ENCODE assay signal across 14 cellular contexts in genomic region chr4:13088726-13089658, GRCh38.
DNase-seq lines count a peak whose midpoint lies in the region; ATAC-seq and TF ChIP-seq lines count a peak whose summit lies in the region.
"Had no signal": no experiment of that assay in that cellular context is flagged by ENCODE, and none has a peak within 500 bp of the region (broad histone marks: within the 10 kb centered on the region; RNA-seq: fewer than 3 reads in every experiment).

No MANE protein-coding gene starts in this region.

- peak; percentile 28 for DNase-seq in astrocyte of the cerebellum (ENCODE audit: low read depth)
- peak; percentile 40 for DNase-seq in inferior parietal cortex (ENCODE audit: extremely low spot score)
- no peak for DNase-seq in NCI-H82 (lab: John Stamatoyannopoulos, UW)
- DNase-seq: activated CD8-positive, alpha-beta memory T cell treated with anti-CD3 and anti-CD28 coated beads for 24 hours; NCI-H2171; pancreas; stimulated activated CD4-positive, alpha-beta T cell treated with anti-CD3 and anti-CD28 coated beads, Interleukin-15, amount 100 ng/mL, for 24 hours; upper lobe of left lung had no signal

- H3K27me3 ChIP-seq in HUES64 (ENCODE audit: insufficient read depth, low read length), result no peaks in the 10 kb centered on the region
- H3K27me3 ChIP-seq in subcutaneous abdominal adipose tissue (ENCODE audit: control insufficient read depth in 5 of 5, insufficient read depth in 4 of 5, low read length in 5 of 5), result no peaks in the 10 kb centered on the region
- H3K27me3 ChIP-seq: pancreas, upper lobe of left lung had no signal

- H3K4me3 ChIP-seq in HUES64 (ENCODE audit: low read length) (no peak overlapping the region), astrocyte of the cerebellum (ENCODE audit: low read depth, low read length) (no peak overlapping the region), subcutaneous abdominal adipose tissue (ENCODE audit: low read depth in 1 of 5, low read length in 5 of 5) (no peak overlapping the region)
- H3K4me3 ChIP-seq: mucosa of descending colon, pancreas, SK-N-MC, upper lobe of left lung had no signal

- H3K9me3 ChIP-seq in HUES64 (ENCODE audit: insufficient read depth, low read depth, low read length), result no peaks in the 10 kb centered on the region
- H3K9me3 ChIP-seq in subcutaneous abdominal adipose tissue (ENCODE audit: control insufficient read depth in 5 of 5, low read length in 5 of 5), result no peaks in the 10 kb centered on the region
- H3K9me3 ChIP-seq: mucosa of descending colon, pancreas, upper lobe of left lung had no signal

- in situ Hi-C loops in astrocyte of the cerebellum (cut with HindIII; ENCODE audit: low sequenced_read_pairs), result no loop called here

- H3K36me3 ChIP-seq in HUES64 (ENCODE audit: insufficient read depth, low read length), result no peaks in the 10 kb centered on the region
- no peaks in the 10 kb centered on the region for H3K36me3 ChIP-seq in subcutaneous abdominal adipose tissue (ENCODE audit: control insufficient read depth in 5 of 5, insufficient read depth in 5 of 5, low read length in 5 of 5)
- H3K36me3 ChIP-seq: pancreas, upper lobe of left lung had no signal

- 100% methylated on average over 2 of the region's 2 CpGs for WGBS in HUES64

- H3K27ac ChIP-seq in HUES64 (ENCODE audit: low read depth, low read length) (peak overlapping the region; percentile 47; the same call in 1 of the 2 replicates), subcutaneous abdominal adipose tissue (ENCODE audit: low read depth, low read length) (peak overlapping the region; percentile 17)
- H3K27ac ChIP-seq: pancreas, SK-N-MC had no signal

- ATAC-seq in HG03457 (IDR thresholded peaks at IDR 0.05; ENCODE audit: unreplicated experiment) (no peak), HG03139 (IDR thresholded peaks at IDR 0.05; ENCODE audit: unreplicated experiment) (no peak)
- ATAC-seq: mucosa of descending colon, pancreas had no signal

- no peak for TF ChIP-seq CTCF in astrocyte of the cerebellum (IDR thresholded peaks at IDR 0.05; ENCODE audit: low read depth, low read length, missing control alignments)

- no peak overlapping the region for H3K9ac ChIP-seq in HUES64 (ENCODE audit: low read depth, low read length)
- H3K9ac ChIP-seq in subcutaneous abdominal adipose tissue (ENCODE audit: low read length in 5 of 5), result no peak overlapping the region

- H3K4me1 ChIP-seq in HUES64 (ENCODE audit: insufficient read depth, low read length) (peaks cover 6% of the 10 kb centered on the region; the same call in 1 of the 2 replicates), subcutaneous abdominal adipose tissue (ENCODE audit: control insufficient read depth in 5 of 5, insufficient read depth in 5 of 5, low read length in 5 of 5) (peaks cover 0 to 14% (median 4%) of the 10 kb centered on the region in 5 donors)
- H3K4me1 ChIP-seq: pancreas had no signal
